ENCODE assay signal across 3 cellular contexts in genomic region chr18:28425886-28426285, GRCh38.
"Had no signal": no experiment of that assay in that cellular context is flagged by ENCODE, and none has a peak within 500 bp of the region (broad histone marks: within the 10 kb centered on the region; RNA-seq: fewer than 3 reads in every experiment).

No MANE protein-coding gene starts in this region.

- DNase-seq: GDM1, GF-D8 had no signal

- ATAC-seq: GM12878 had no signal

- H3K4me3 ChIP-seq: GM12878 had no signal
